In the genomic region with DNA sequence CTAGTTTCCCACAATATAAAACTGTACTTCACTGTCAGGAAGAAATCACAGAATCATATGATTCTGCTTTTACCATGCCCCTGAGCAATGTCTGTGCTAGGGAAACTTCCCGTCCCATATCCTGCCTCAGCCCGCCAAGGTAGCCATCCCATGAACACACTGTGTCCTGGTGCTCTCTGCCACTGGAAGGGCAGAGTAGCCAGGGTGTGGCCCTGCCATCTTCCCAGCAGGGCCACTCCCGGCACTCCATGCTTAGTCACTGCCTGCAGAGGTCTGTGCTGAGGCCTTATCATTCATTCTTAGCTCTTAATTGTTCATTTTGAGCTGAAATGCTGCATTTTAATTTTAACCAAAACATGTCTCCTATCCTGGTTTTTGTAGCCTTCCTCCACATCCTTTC, we compare ENCODE assay signal across 10 cellular contexts. TPM values are rescaled to one million over a fixed set of nuclear protein-coding genes. Genes with fewer than 3 reads are reported as not detected.
A peak's percentile ranks its signal among the peaks of the same experiment; 100 is the strongest.
DNase-seq lines count a peak whose midpoint lies in the region; ATAC-seq, FAIRE-seq and TF ChIP-seq lines count a peak whose summit lies in the region.
"Had no signal": no experiment of that assay in that cellular context is flagged by ENCODE, and none has a peak within 500 bp of the region (broad histone marks: within the 10 kb centered on the region; RNA-seq: fewer than 3 reads in every experiment).

No MANE protein-coding gene starts in this region.

- no peak overlapping the region for H2AFZ ChIP-seq in HepG2 (ENCODE audit: low read length)

- intact Hi-C loops in HepG2 (cut with micrococcal nuclease; ENCODE audit: unreplicated experiment) = no loop called here
- intact Hi-C loops in upper lobe of right lung (cut with DNase I) = no loop called here
- intact Hi-C loops in ovary (cut with DNase I) = no loop called here

- H4K20me1 ChIP-seq in HepG2 (ENCODE audit: insufficient read depth, low read length) = no peaks in the 10 kb centered on the region

- in situ Hi-C loops in HepG2 (cut with HindIII; ENCODE audit: extremely low pct_ligation_motif_present, low pct_unique_long_range_greater_than_20kb) = no loop called here

- H3K9me3 ChIP-seq in HepG2 (ENCODE audit: low read length) = no peaks in the 10 kb centered on the region
- H3K9me3 ChIP-seq in upper lobe of right lung = no peaks in the 10 kb centered on the region
- no peaks in the 10 kb centered on the region for H3K9me3 ChIP-seq in ovary

- BruUV-seq in HepG2 (replicated peaks; lab: Mats Ljungman, UMichigan) = no TSS peak

- peaks cover 86% of the 10 kb centered on the region for H3K36me3 Mint-ChIP-seq in stimulated activated naive CD8-positive, alpha-beta T cell treated with anti-CD3 and anti-CD28 coated beads, Interleukin-15, Interleukin-2, amounts not matched to agents 100 ng/mL and 50 ng/mL, for 24 hours (ENCODE audit: low read depth)
- H3K36me3 Mint-ChIP-seq in activated naive CD8-positive, alpha-beta T cell treated with anti-CD3 and anti-CD28 coated beads for 36 hours = peaks cover 45% of the 10 kb centered on the region

- TF ChIP-seq POLR2A in HepG2 (IDR thresholded peaks at IDR 0.05; ENCODE audit: insufficient read depth in 1 of 2, low read depth in 2 of 2, low read length in 2 of 2) (no peak), ovary (IDR thresholded peaks at IDR 0.05) (no peak)

- no peak overlapping the region for H3K4me3 Mint-ChIP-seq in stimulated activated naive CD8-positive, alpha-beta T cell treated with anti-CD3 and anti-CD28 coated beads, Interleukin-15, Interleukin-2, amounts not matched to agents 100 ng/mL and 50 ng/mL, for 24 hours
- H3K4me3 Mint-ChIP-seq in activated naive CD8-positive, alpha-beta T cell treated with anti-CD3 and anti-CD28 coated beads for 36 hours = no peak overlapping the region

- no peak for ATAC-seq in stimulated activated naive CD8-positive, alpha-beta T cell treated with anti-CD3 and anti-CD28 coated beads, Interleukin-15, Interleukin-2, amounts not matched to agents 100 U/mL and 50 U/mL, for 24 hours
- peak; percentile 37; the same call in 2 of the 3 replicates for ATAC-seq in HepG2
- ATAC-seq in upper lobe of right lung = peak; percentile 48

- TF ChIP-seq EP300 in HepG2 (IDR thresholded peaks at IDR 0.05; ENCODE audit: low read depth in 2 of 2, low read length in 2 of 2) = no peak
- no peak for TF ChIP-seq EP300 in HepG2 (CRISPR knock-in tag; IDR thresholded peaks at IDR 0.05; ENCODE audit: borderline replicate concordance)
- TF ChIP-seq EP300 in ovary (IDR thresholded peaks at IDR 0.05) = no peak

- H3K4me1 Mint-ChIP-seq in stimulated activated naive CD8-positive, alpha-beta T cell treated with anti-CD3 and anti-CD28 coated beads, Interleukin-15, Interleukin-2, amounts not matched to agents 100 ng/mL and 50 ng/mL, for 24 hours (ENCODE audit: low read depth) = peaks cover 9% of the 10 kb centered on the region
- H3K4me1 Mint-ChIP-seq in activated naive CD8-positive, alpha-beta T cell treated with anti-CD3 and anti-CD28 coated beads for 36 hours = peaks cover 11% of the 10 kb centered on the region

- H3K27me3 ChIP-seq in HepG2 (ENCODE audit: control insufficient read depth in 1 of 2, insufficient read depth in 2 of 2, low read length in 2 of 2) (no peaks in the 10 kb centered on the region), upper lobe of right lung (no peaks in the 10 kb centered on the region), ovary (no peaks in the 10 kb centered on the region)

- H3K27ac ChIP-seq in HepG2 (ENCODE audit: extremely low read length, insufficient read depth, low read length) (no peak overlapping the region), upper lobe of right lung (peak overlapping the region; percentile 28), ovary (no peak overlapping the region)

- no peaks in the 10 kb centered on the region for H3K4me1 ChIP-seq in HepG2 (ENCODE audit: insufficient read depth, low read length)
- H3K4me1 ChIP-seq in upper lobe of right lung = peaks cover 9% of the 10 kb centered on the region
- H3K4me1 ChIP-seq in ovary (ENCODE audit: insufficient read depth) = no peaks in the 10 kb centered on the region

- CTCF ChIA-PET in HepG2 (lab: Yijun Ruan, JAX; ENCODE audit: low intra/inter-chr PET ratio, low total read pairs) = no interaction called here

- H3K4me3 ChIP-seq in HepG2 (replicated peaks in 1 of 3; ENCODE audit: insufficient read depth in 1 of 3, low read depth in 2 of 3, low read length in 3 of 3) (no peak overlapping the region), upper lobe of right lung (no peak overlapping the region), ovary (no peak overlapping the region)

- no peak for TF ChIP-seq RAD21 in HepG2 (CRISPR knock-in tag; IDR thresholded peaks at IDR 0.05)

- 96% methylated on average over 3 of the region's 3 CpGs for WGBS in HepG2 (ENCODE audit: low lambda C conversion rate)
- WGBS in ovary, 3 donors = 81 to 85% (median 82%) methylated on average over 3 of the region's 3 CpGs

- DNase-seq in stimulated activated naive CD8-positive, alpha-beta T cell treated with anti-CD3 and anti-CD28 coated beads, Interleukin-15, Interleukin-2, amounts not matched to agents 100 U/mL and 50 U/mL, for 24 hours = no peak
- DNase-seq in activated naive CD8-positive, alpha-beta T cell treated with anti-CD3 and anti-CD28 coated beads for 36 hours = no peak
- DNase-seq in HepG2 (ENCODE audit: low spot score) (no peak), upper lobe of right lung (no peak), ovary (no peak), epidermal melanocyte (ENCODE audit: insufficient read length, low spot score) (no peak)
- DNase-seq in stimulated activated CD4-positive, alpha-beta T cell treated with anti-CD3 and anti-CD28 coated beads, Interleukin-4, amount 100 ng/mL, for 4 hours = no peak
- DNase-seq: COR-L47, posterior cingulate gyrus had no signal

- FAIRE-seq in HepG2 (lab: Jason Lieb, UNC) = no peak

- no peak overlapping the region for H3K9ac ChIP-seq in HepG2 (ENCODE audit: insufficient read depth, low read depth, low read length)

- H3K79me2 ChIP-seq in HepG2 (ENCODE audit: insufficient read depth, low read length) = no peaks in the 10 kb centered on the region

- peaks cover 18 to 87% of the 10 kb centered on the region in 2 experiments for H3K36me3 ChIP-seq in HepG2 (replicated peaks in 1 of 2; ENCODE audit: control insufficient read depth in 1 of 2, insufficient read depth in 2 of 2, low read length in 2 of 2)
- H3K36me3 ChIP-seq in upper lobe of right lung = peaks cover 96% of the 10 kb centered on the region
- H3K36me3 ChIP-seq in ovary = no peaks in the 10 kb centered on the region

- H3K27me3 Mint-ChIP-seq in stimulated activated naive CD8-positive, alpha-beta T cell treated with anti-CD3 and anti-CD28 coated beads, Interleukin-15, Interleukin-2, amounts not matched to agents 100 ng/mL and 50 ng/mL, for 24 hours = no peaks in the 10 kb centered on the region
- no peaks in the 10 kb centered on the region for H3K27me3 Mint-ChIP-seq in activated naive CD8-positive, alpha-beta T cell treated with anti-CD3 and anti-CD28 coated beads for 36 hours

- TF ChIP-seq CTCF in HepG2 (CRISPR knock-in tag; IDR thresholded peaks at IDR 0.05) (no peak), upper lobe of right lung (IDR thresholded peaks at IDR 0.05) (no peak), ovary (IDR thresholded peaks at IDR 0.05) (no peak)

- H3K27ac Mint-ChIP-seq in stimulated activated naive CD8-positive, alpha-beta T cell treated with anti-CD3 and anti-CD28 coated beads, Interleukin-15, Interleukin-2, amounts not matched to agents 100 ng/mL and 50 ng/mL, for 24 hours = peak overlapping the region; percentile 51
- peak overlapping the region; percentile 49 for H3K27ac Mint-ChIP-seq in activated naive CD8-positive, alpha-beta T cell treated with anti-CD3 and anti-CD28 coated beads for 36 hours

- no peaks in the 10 kb centered on the region for H3K9me3 Mint-ChIP-seq in stimulated activated naive CD8-positive, alpha-beta T cell treated with anti-CD3 and anti-CD28 coated beads, Interleukin-15, Interleukin-2, amounts not matched to agents 100 ng/mL and 50 ng/mL, for 24 hours
- no peaks in the 10 kb centered on the region for H3K9me3 Mint-ChIP-seq in activated naive CD8-positive, alpha-beta T cell treated with anti-CD3 and anti-CD28 coated beads for 36 hours

- H3K4me2 ChIP-seq in HepG2 (ENCODE audit: low read depth, low read length) = no peak overlapping the region

- POLR2A ChIA-PET in HepG2 (lab: Yijun Ruan, JAX) = no interaction called here

RNA-seq across cellular contexts. Expression of gene AP3M1, which starts 31.8 kb away (rescaled TPM):
- total RNA-seq in activated naive CD8-positive, alpha-beta T cell treated with anti-CD3 and anti-CD28 coated beads for 36 hours = 10 to 100 TPM; 45.4 to 46.4 TPM
- total RNA-seq in HepG2 (2016; rRNA removed; fragmentation: Illumina TruSeq; extraction: Trizol) (31.6 and 51.1 TPM in 2 replicates), upper lobe of right lung (33.1 TPM), ovary (10 to 100 TPM; 17.6 to 37.9 (median 29.6) TPM)
- 3.0 and 3.7 TPM in 2 replicates for total RNA-seq in HepG2 (2016; cell fraction: cytosol; rRNA removed; fragmentation: Illumina TruSeq; extraction: Trizol; ENCODE audit: low read depth)
- total RNA-seq in HepG2 (2016; cell fraction: insoluble cytoplasmic fraction; rRNA removed; fragmentation: Illumina TruSeq; extraction: Trizol) = 33.1 and 46.7 TPM in 2 replicates
- total RNA-seq in HepG2 (2016; cell fraction: membrane; rRNA removed; fragmentation: Illumina TruSeq; extraction: Trizol) = 10.2 and 13.3 TPM in 2 replicates
- 23.1 and 30.8 TPM in 2 replicates for total RNA-seq in HepG2 (2016; cell fraction: nucleus; rRNA removed; fragmentation: Illumina TruSeq; extraction: Trizol)
- polyA plus RNA-seq in HepG2 (2011; rRNA removed) (23.7 and 29.0 TPM in 2 replicates), ovary (10 to 100 TPM; 12.0 to 37.6 TPM)
- polyA plus RNA-seq in HepG2 (2011; cell fraction: cytosol; rRNA removed) = 12.2 and 18.6 TPM in 2 replicates
- polyA plus RNA-seq in HepG2 (2011; cell fraction: nucleus; rRNA removed) = 16.9 and 19.8 TPM in 2 replicates
- polyA plus RNA-seq in HepG2 (2012) = 23.2 and 28.6 TPM in 2 replicates
- 1.9 and 2.0 TPM in 2 replicates for polyA plus RNA-seq in HepG2 (2016; cell fraction: cytosol; fragmentation: Illumina TruSeq; extraction: Trizol; ENCODE audit: low read depth)
- 42.8 and 44.8 TPM in 2 replicates for polyA plus RNA-seq in HepG2 (2016; cell fraction: insoluble cytoplasmic fraction; fragmentation: Illumina TruSeq; extraction: Trizol; ENCODE audit: low read depth)
- 5.4 and 5.6 TPM in 2 replicates for polyA plus RNA-seq in HepG2 (2016; cell fraction: membrane; fragmentation: Illumina TruSeq; extraction: Trizol; ENCODE audit: low read depth)
- 31.0 and 32.0 TPM in 2 replicates for polyA plus RNA-seq in HepG2 (2016; cell fraction: nucleus; fragmentation: Illumina TruSeq; extraction: Trizol; ENCODE audit: insufficient read depth, low read depth)
- 19.8 and 58.2 TPM in 2 replicates for polyA minus RNA-seq in HepG2 (2011; rRNA and poly(A)+ RNA removed; ENCODE audit: low replicate concordance)
- polyA minus RNA-seq in HepG2 (2011; cell fraction: cytosol; rRNA and poly(A)+ RNA removed) = 23.2 and 23.7 TPM in 2 replicates
- polyA minus RNA-seq in HepG2 (2011; cell fraction: nucleus; rRNA and poly(A)+ RNA removed) = 43.5 and 43.8 TPM in 2 replicates

RNA-seq across cellular contexts. Expression of gene ADK, which starts 32.2 kb away (rescaled TPM):
- 10 to 100 TPM; 56.5 to 57.4 TPM for total RNA-seq in activated naive CD8-positive, alpha-beta T cell treated with anti-CD3 and anti-CD28 coated beads for 36 hours
- total RNA-seq in HepG2 (2016; rRNA removed; fragmentation: Illumina TruSeq; extraction: Trizol) (79.1 and 129 TPM in 2 replicates), upper lobe of right lung (53.0 TPM), ovary (10 to 100 TPM; 10.9 to 20.4 (median 12.2) TPM)
- 26.6 and 27.5 TPM in 2 replicates for total RNA-seq in HepG2 (2016; cell fraction: cytosol; rRNA removed; fragmentation: Illumina TruSeq; extraction: Trizol; ENCODE audit: low read depth)
- total RNA-seq in HepG2 (2016; cell fraction: insoluble cytoplasmic fraction; rRNA removed; fragmentation: Illumina TruSeq; extraction: Trizol) = 75.9 and 131 TPM in 2 replicates
- total RNA-seq in HepG2 (2016; cell fraction: membrane; rRNA removed; fragmentation: Illumina TruSeq; extraction: Trizol) = 36.9 and 37.6 TPM in 2 replicates
- total RNA-seq in HepG2 (2016; cell fraction: nucleus; rRNA removed; fragmentation: Illumina TruSeq; extraction: Trizol) = 68.1 and 76.5 TPM in 2 replicates
- polyA plus RNA-seq in HepG2 (2011; rRNA removed) (35.0 and 48.6 TPM in 2 replicates), ovary (10 to 100 TPM in 1 of 2 donors, 1 to 10 TPM in 1; 9.4 to 14.5 TPM)
- 21.6 and 31.1 TPM in 2 replicates for polyA plus RNA-seq in HepG2 (2011; cell fraction: cytosol; rRNA removed)
- polyA plus RNA-seq in HepG2 (2011; cell fraction: nucleus; rRNA removed) = 9.1 and 9.6 TPM in 2 replicates
- 33.5 and 43.4 TPM in 2 replicates for polyA plus RNA-seq in HepG2 (2012)
- polyA plus RNA-seq in HepG2 (2016; cell fraction: cytosol; fragmentation: Illumina TruSeq; extraction: Trizol; ENCODE audit: low read depth) = 32.5 and 34.3 TPM in 2 replicates
- polyA plus RNA-seq in HepG2 (2016; cell fraction: insoluble cytoplasmic fraction; fragmentation: Illumina TruSeq; extraction: Trizol; ENCODE audit: low read depth) = 174 and 182 TPM in 2 replicates
- 35.0 and 37.9 TPM in 2 replicates for polyA plus RNA-seq in HepG2 (2016; cell fraction: membrane; fragmentation: Illumina TruSeq; extraction: Trizol; ENCODE audit: low read depth)
- polyA plus RNA-seq in HepG2 (2016; cell fraction: nucleus; fragmentation: Illumina TruSeq; extraction: Trizol; ENCODE audit: insufficient read depth, low read depth) = 48.1 and 53.1 TPM in 2 replicates
- polyA minus RNA-seq in HepG2 (2011; rRNA and poly(A)+ RNA removed; ENCODE audit: low replicate concordance) = 13.1 and 16.9 TPM in 2 replicates
- 17.2 and 21.8 TPM in 2 replicates for polyA minus RNA-seq in HepG2 (2011; cell fraction: cytosol; rRNA and poly(A)+ RNA removed)
- polyA minus RNA-seq in HepG2 (2011; cell fraction: nucleus; rRNA and poly(A)+ RNA removed) = 77.4 and 91.6 TPM in 2 replicates
